In the genomic region with DNA sequence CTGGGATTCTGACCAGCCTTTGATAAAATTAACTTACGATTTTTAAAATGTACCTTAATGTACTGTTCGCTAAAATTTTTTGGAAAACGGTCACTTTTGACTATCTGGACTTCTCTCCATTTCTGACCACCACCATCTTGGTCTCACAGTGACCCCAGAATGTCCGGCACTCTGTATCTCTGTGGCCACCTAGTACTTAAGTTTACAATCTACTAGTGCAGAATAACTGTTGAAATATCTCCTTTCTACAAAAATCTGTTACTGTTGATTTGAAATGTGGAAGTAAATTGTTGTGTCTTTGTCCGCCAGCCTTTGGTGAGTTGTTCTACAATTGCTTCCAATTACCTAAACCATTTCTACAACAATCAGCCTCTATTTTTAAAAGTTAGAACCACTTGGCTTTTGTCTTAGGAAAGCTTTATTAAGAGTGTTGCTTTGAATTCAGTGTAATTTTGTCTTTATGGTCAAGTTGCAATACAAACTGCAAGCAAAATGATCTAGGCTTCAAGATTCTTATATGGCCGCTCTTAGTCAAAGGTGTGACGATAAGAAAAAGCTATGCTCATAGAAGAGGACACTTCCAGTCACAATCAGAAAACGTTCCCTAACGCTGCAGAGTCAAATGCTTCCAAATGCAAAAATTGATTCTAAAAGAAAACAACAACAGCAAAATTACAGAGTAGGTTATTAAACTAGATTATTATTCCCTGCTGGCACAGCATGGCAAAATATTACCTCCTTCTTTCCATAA, we compare ENCODE assay signal across 26 cellular contexts.
"Had no signal": no experiment of that assay in that cellular context is flagged by ENCODE, and none has a peak within 500 bp of the region (broad histone marks: within the 10 kb centered on the region; RNA-seq: fewer than 3 reads in every experiment).

No MANE protein-coding gene starts in this region.

- H3K4me3 ChIP-seq: colonic mucosa, coronary artery, dorsolateral prefrontal cortex, esophagus muscularis mucosa, esophagus squamous epithelium, gastrocnemius medialis, gastroesophageal sphincter, heart left ventricle, heart right ventricle had no signal

- ATAC-seq: effector memory CD8-positive, alpha-beta T cell; esophagus mucosa; foreskin keratinocyte; gastrocnemius medialis; gastroesophageal sphincter had no signal

- H3K36me3 ChIP-seq: colonic mucosa, gastrocnemius medialis had no signal

- FAIRE-seq: colon, endometrium, endothelial cell of umbilical vein had no signal

- H3K9me3 Mint-ChIP-seq: dendritic cell treated with granulocyte-macrophage colony-stimulating factor and Interleukin-4, amounts not matched to agents 40 ng/mL and 50 ng/mL, for 4 days; effector memory CD8-positive, alpha-beta T cell had no signal

- H3K27ac ChIP-seq: colonic mucosa, coronary artery, dorsolateral prefrontal cortex, epithelial cell of prostate, esophagus muscularis mucosa, esophagus squamous epithelium, foreskin keratinocyte, gastrocnemius medialis, gastroesophageal sphincter, heart left ventricle, heart right ventricle had no signal

- H3K27me3 Mint-ChIP-seq: dendritic cell treated with granulocyte-macrophage colony-stimulating factor and Interleukin-4, amounts not matched to agents 40 ng/mL and 50 ng/mL, for 4 days; effector memory CD8-positive, alpha-beta T cell had no signal

- H3K4me1 ChIP-seq: colonic mucosa, foreskin keratinocyte, gastrocnemius medialis had no signal

- DNase-seq: colonic mucosa; cortex of kidney; dorsolateral prefrontal cortex; effector CD4-positive, alpha-beta T cell; effector CD8-positive, alpha-beta T cell; effector memory CD4-positive, alpha-beta T cell; effector memory CD8-positive, alpha-beta T cell; endodermal cell; erythroblast; esophagus squamous epithelium; foreskin keratinocyte; foreskin melanocyte; gastrocnemius medialis; glutamatergic neuron; head of caudate nucleus; heart left ventricle; heart right ventricle had no signal

- H3K4me3 Mint-ChIP-seq: dendritic cell treated with granulocyte-macrophage colony-stimulating factor and Interleukin-4, amounts not matched to agents 40 ng/mL and 50 ng/mL, for 4 days; effector memory CD8-positive, alpha-beta T cell; endodermal cell had no signal

- H3K27ac Mint-ChIP-seq: dendritic cell treated with granulocyte-macrophage colony-stimulating factor and Interleukin-4, amounts not matched to agents 40 ng/mL and 50 ng/mL, for 4 days; endodermal cell had no signal

- H3K27me3 ChIP-seq: colonic mucosa, dorsolateral prefrontal cortex, esophagus muscularis mucosa, esophagus squamous epithelium, foreskin keratinocyte, gastrocnemius medialis, gastroesophageal sphincter, heart left ventricle, heart right ventricle had no signal

- H3K9me3 ChIP-seq: colonic mucosa, esophagus muscularis mucosa, esophagus squamous epithelium, gastrocnemius medialis, gastroesophageal sphincter, heart left ventricle, heart right ventricle had no signal
